ENCODE assay signal across 1 cellular context in genomic region chr9:81490605-81491331, GRCh38.
TF ChIP-seq lines count a peak whose summit lies in the region.

No MANE protein-coding gene starts in this region.

TF ChIP-seq in HepG2, 621 proteins besides CTCF, POLR2A, EP300 and RAD21 (continued from another document):
- TF ChIP-seq TRIM22 (IDR thresholded peaks at IDR 0.05) = no peak
